Comparison of ENCODE assay signal across 8 cellular contexts in the genomic region with DNA sequence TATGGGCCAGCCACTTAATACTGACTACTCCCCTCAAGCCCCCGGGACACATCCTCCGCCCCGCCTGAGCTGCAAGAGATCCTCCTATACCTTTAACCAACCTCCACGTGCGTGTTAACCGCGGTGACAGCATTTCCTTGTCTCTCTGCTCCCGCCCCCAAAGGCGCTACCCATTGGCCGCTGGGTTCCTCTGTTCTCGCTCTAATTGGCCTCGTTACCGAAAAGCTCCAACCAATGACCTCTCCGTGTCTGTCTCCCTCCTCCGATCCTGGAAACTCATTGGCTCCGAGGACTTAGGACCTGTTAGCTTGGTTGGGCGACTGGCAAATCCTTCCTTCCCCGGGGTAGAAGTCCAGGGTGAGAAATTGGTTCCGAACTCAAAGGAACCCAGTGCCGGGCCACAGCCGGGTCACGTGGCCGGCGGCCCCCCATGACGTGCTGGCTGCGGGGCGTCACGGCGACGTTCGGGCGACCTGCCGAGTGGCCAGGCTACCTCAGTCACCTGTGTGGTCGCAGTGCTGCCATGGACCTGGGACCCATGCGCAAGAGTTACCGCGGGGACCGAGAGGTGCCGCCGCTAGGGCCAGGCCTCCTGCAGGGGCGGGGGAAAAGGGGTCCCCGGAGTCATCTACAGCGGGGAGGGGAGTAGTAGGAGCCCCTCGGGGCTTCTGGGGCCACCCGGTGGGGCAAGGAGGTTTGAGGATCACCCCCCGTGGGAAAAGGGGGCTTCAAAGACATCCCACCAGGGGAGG. TPM values are rescaled to one million over a fixed set of nuclear protein-coding genes. Genes with fewer than 3 reads are reported as not detected.
A peak's percentile ranks its signal among the peaks of the same experiment; 100 is the strongest.
DNase-seq lines count a peak whose midpoint lies in the region; ATAC-seq lines count a peak whose summit lies in the region.

A gene (plus strand): TSS at position 326 of the 752 bp plus-strand sequence. CDS start 105 bp downstream, at position 431.

- H3K36me3 ChIP-seq in BLaER1 treated with 17β-estradiol and CSF1 and Interleukin-3, amounts not matched to agents 10 nM and 100 nM, result peaks cover 0 to 32% (median 14%) of the 10 kb centered on the region in 11 experiments; a peak in 16 of 22 replicates

- H4K20me1 ChIP-seq in BLaER1 treated with 17β-estradiol and CSF1 and Interleukin-3, amounts not matched to agents 10 nM and 100 nM, result no peaks in the 10 kb centered on the region

- peak within 1 kb of the TSS; percentile 87 for H3K27ac Mint-ChIP-seq in dendritic cell treated with granulocyte-macrophage colony-stimulating factor and Interleukin-4, amounts not matched to agents 40 ng/mL and 50 ng/mL, for 4 days

- H3K4me2 ChIP-seq in BLaER1 treated with 17β-estradiol and CSF1 and Interleukin-3, amounts not matched to agents 10 nM and 100 nM, result peak within 1 kb of the TSS; percentile 91 to 98 (median 95)

- H3K9me3 ChIP-seq in BLaER1 treated with 17β-estradiol and CSF1 and Interleukin-3, amounts not matched to agents 10 nM and 100 nM (replicated peaks in 1 of 11), result peaks cover 0 to 12% (median 6%) of the 10 kb centered on the region in 11 experiments; a peak in 9 of 22 replicates

- H3K4me1 Mint-ChIP-seq in dendritic cell treated with granulocyte-macrophage colony-stimulating factor and Interleukin-4, amounts not matched to agents 40 ng/mL and 50 ng/mL, for 4 days (ENCODE audit: low read depth), result peaks cover 65% of the 10 kb centered on the region

- peak; percentile 95 for ATAC-seq in GM19328 (IDR thresholded peaks at IDR 0.05; ENCODE audit: unreplicated experiment)
- peak; percentile 87 for ATAC-seq in HG03520 (IDR thresholded peaks at IDR 0.05; ENCODE audit: unreplicated experiment)
- ATAC-seq in left lobe of liver, result peak; percentile 85

- H3K4me1 ChIP-seq in BLaER1 treated with 17β-estradiol and CSF1 and Interleukin-3, amounts not matched to agents 10 nM and 100 nM, result peaks cover 48 to 71% (median 61%) of the 10 kb centered on the region in 10 experiments

- peak within 1 kb of the TSS; percentile 67 to 89 (median 79) for H3K4me3 ChIP-seq in BLaER1 treated with 17β-estradiol and CSF1 and Interleukin-3, amounts not matched to agents 10 nM and 100 nM

- peaks cover 43% of the 10 kb centered on the region for H3K36me3 Mint-ChIP-seq in dendritic cell treated with granulocyte-macrophage colony-stimulating factor and Interleukin-4, amounts not matched to agents 40 ng/mL and 50 ng/mL, for 4 days (ENCODE audit: low read depth)

- no peaks in the 10 kb centered on the region for H3K9me3 Mint-ChIP-seq in dendritic cell treated with granulocyte-macrophage colony-stimulating factor and Interleukin-4, amounts not matched to agents 40 ng/mL and 50 ng/mL, for 4 days

- H3K9ac ChIP-seq in BLaER1 treated with 17β-estradiol and CSF1 and Interleukin-3, amounts not matched to agents 10 nM and 100 nM, result peak within 1 kb of the TSS; percentile 66 to 89 (median 82)

- peak within 1 kb of the TSS; percentile 86 for H3K4me3 Mint-ChIP-seq in dendritic cell treated with granulocyte-macrophage colony-stimulating factor and Interleukin-4, amounts not matched to agents 40 ng/mL and 50 ng/mL, for 4 days

- no peaks in the 10 kb centered on the region for H3K27me3 Mint-ChIP-seq in dendritic cell treated with granulocyte-macrophage colony-stimulating factor and Interleukin-4, amounts not matched to agents 40 ng/mL and 50 ng/mL, for 4 days

- intact Hi-C loops in dendritic cell treated with granulocyte-macrophage colony-stimulating factor and Interleukin-4, amounts not matched to agents 40 ng/mL and 50 ng/mL, for 4 days (cut with micrococcal nuclease), result loop anchor here (2.0 kb wide), 1 partner anchor 47 kb away; no protein-coding TSS in a partner anchor

- H3K27me3 ChIP-seq in BLaER1 treated with 17β-estradiol and CSF1 and Interleukin-3, amounts not matched to agents 10 nM and 100 nM, result no peaks in the 10 kb centered on the region

- peak within 1 kb of the TSS; percentile 69 to 84 (median 78) for H3K27ac ChIP-seq in BLaER1 treated with 17β-estradiol and CSF1 and Interleukin-3, amounts not matched to agents 10 nM and 100 nM

- DNase-seq in NCI-H69 (lab: John Stamatoyannopoulos, UW) (peak; percentile 100), left lobe of liver (ENCODE audit: low spot score) (peak; percentile 96)
- DNase-seq in activated CD4-positive, alpha-beta T cell treated with anti-CD3 and anti-CD28 coated beads, Interleukin-2, amount 50 U/mL, for 1 hour, result peak; percentile 89
- peak; percentile 94 for DNase-seq in stimulated activated CD4-positive, alpha-beta T cell treated with anti-CD3 and anti-CD28 coated beads, Interleukin-2, amount 100 ng/mL, for 4 hours (ENCODE audit: low read depth)

RNA-seq across cellular contexts. Expression of the gene that starts here (rescaled TPM):
- total RNA-seq in left lobe of liver, result 128 TPM

Comparison
In these comparisons a context has a peak if more than half of its experiments do, and no peak if none do; other contexts are left out.
1. Peak in every context shown above with its lines: DNase-seq, ATAC-seq, H3K4me3 ChIP-seq and H3K27ac ChIP-seq.